In genomic region chr9:88829276-88829675, GRCh38 we compare ENCODE assay signal across 9 cellular contexts.
A peak's percentile ranks its signal among the peaks of the same experiment; 100 is the strongest.
DNase-seq lines count a peak whose midpoint lies in the region; ATAC-seq and TF ChIP-seq lines count a peak whose summit lies in the region.
"Had no signal": no experiment of that assay in that cellular context is flagged by ENCODE, and none has a peak within 500 bp of the region (broad histone marks: within the 10 kb centered on the region; RNA-seq: fewer than 3 reads in every experiment).

No MANE protein-coding gene starts in this region.

- H4K20me1 ChIP-seq in Karpas-422 (ENCODE audit: insufficient read depth, low read depth, low read length), result no peaks in the 10 kb centered on the region

- ATAC-seq in GM19023 (IDR thresholded peaks at IDR 0.05; ENCODE audit: unreplicated experiment) (peak; percentile 62), HG03097 (IDR thresholded peaks at IDR 0.05; ENCODE audit: low FRiP score, unreplicated experiment) (peak; percentile 76)

- H3K4me3 ChIP-seq in astrocyte of the spinal cord (ENCODE audit: low read depth, low read length), result no peak overlapping the region
- no peak overlapping the region for H3K4me3 ChIP-seq in Karpas-422 (ENCODE audit: low read length)

- in situ Hi-C loops in astrocyte of the spinal cord (cut with HindIII; ENCODE audit: low sequenced_read_pairs), result no loop called here

- H2AFZ ChIP-seq in Karpas-422 (ENCODE audit: low read length), result no peak overlapping the region

- no peaks in the 10 kb centered on the region for H3K27me3 ChIP-seq in Karpas-422 (ENCODE audit: low read length)

- no peaks in the 10 kb centered on the region for H3K9me2 ChIP-seq in Karpas-422 (replicated peaks; ENCODE audit: insufficient read depth, low read length)

- H3K36me3 ChIP-seq in Karpas-422 (ENCODE audit: insufficient read depth, low read length), result no peaks in the 10 kb centered on the region

- H3K79me2 ChIP-seq in Karpas-422 (ENCODE audit: low read length), result no peaks in the 10 kb centered on the region

- H3K27ac ChIP-seq in Karpas-422 (ENCODE audit: low read length), result no peak overlapping the region

- no peaks in the 10 kb centered on the region for H3K9me3 ChIP-seq in Karpas-422 (ENCODE audit: low read length)

- no peak overlapping the region for H3K9ac ChIP-seq in Karpas-422 (ENCODE audit: low read length)

- H3K4me2 ChIP-seq in Karpas-422 (ENCODE audit: low read depth, low read length, poor library complexity, severe bottlenecking), result no peak overlapping the region

- TF ChIP-seq CTCF in astrocyte of the spinal cord (IDR thresholded peaks at IDR 0.05; ENCODE audit: low read depth, low read length), result no peak

- no peaks in the 10 kb centered on the region for H3K4me1 ChIP-seq in Karpas-422 (ENCODE audit: low read length)

- DNase-seq in ELR (ENCODE audit: low read depth), result peak; percentile 28
- DNase-seq in astrocyte of the spinal cord (ENCODE audit: low read depth, low spot score), result peak; percentile 39
- no peak for DNase-seq in occipital lobe (lab: John Stamatoyannopoulos, UW)
- DNase-seq in medulla oblongata (ENCODE audit: extremely low spot score), result no peak
- DNase-seq in AG08396 (ENCODE audit: low spot score), result no peak
- no peak for DNase-seq in Karpas-422
- DNase-seq: activated gamma-delta T cell treated with Interleukin-2 at 50 U/mL for 16 hours had no signal

Comparison
In these comparisons a context has a peak if more than half of its experiments do, and no peak if none do; other contexts are left out.
1. DNase-seq: peak in ELR (single experiment) and astrocyte of the spinal cord (single experiment); none in occipital lobe (single experiment), medulla oblongata (single experiment), AG08396 (single experiment) and Karpas-422 (single experiment).